9 cellular contexts compared by ENCODE assay signal in the genomic region with DNA sequence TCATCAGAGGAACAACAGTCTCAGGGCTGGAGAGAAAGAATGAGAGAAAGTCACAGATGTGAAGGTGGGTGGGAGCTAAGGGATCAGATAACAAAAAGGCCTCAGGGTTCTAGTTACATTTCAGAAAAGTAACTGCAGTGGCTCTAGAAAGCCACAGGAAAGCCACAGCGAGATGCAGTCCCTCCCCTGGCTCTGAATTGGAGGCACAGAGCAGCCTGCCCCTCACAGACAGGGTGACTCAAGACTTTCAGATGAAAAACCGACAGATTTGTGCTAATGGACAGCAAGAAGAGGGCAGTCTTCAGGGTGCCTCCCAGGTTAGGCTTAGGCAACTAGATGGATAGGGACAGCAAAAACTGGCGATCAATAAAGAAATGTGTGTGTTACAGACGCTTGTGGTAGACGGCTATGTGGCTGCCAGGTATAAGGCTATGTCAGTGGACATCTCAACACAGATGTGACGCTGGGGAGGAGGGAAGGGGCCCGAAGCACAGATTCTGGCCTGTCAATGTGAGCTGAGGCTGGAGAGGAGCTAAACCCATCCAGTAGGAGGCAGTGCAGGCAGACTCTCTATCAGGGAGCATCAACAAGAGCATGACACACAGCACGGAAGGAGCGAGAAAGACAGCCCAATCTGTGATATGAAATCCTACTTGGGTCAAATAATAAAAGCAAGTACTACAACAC. TPM values are rescaled to one million over a fixed set of nuclear protein-coding genes. Genes with fewer than 3 reads are reported as not detected.
DNase-seq lines count a peak whose midpoint lies in the region; FAIRE-seq and TF ChIP-seq lines count a peak whose summit lies in the region.
"Had no signal": no experiment of that assay in that cellular context is flagged by ENCODE, and none has a peak within 500 bp of the region (broad histone marks: within the 10 kb centered on the region; RNA-seq: fewer than 3 reads in every experiment).

No MANE protein-coding gene starts in this region.

- in situ Hi-C loops in mammary epithelial cell (cut with MboI; ENCODE audit: low sequenced_read_pairs in 2 of 2) = no loop called here

- dilution Hi-C loops in mammary epithelial cell (cut with HindIII; ENCODE audit: low sequenced_read_pairs) = no loop called here

- TF ChIP-seq CTCF in SK-N-SH (IDR thresholded peaks at IDR 0.05) (peak; percentile 43; the same call in 1 of the 2 replicates), mammary epithelial cell (conservative IDR thresholded peaks at IDR 0.05 in 1 of 2, IDR thresholded peaks at IDR 0.05 in 1 of 2; ENCODE audit: extremely low read depth in 1 of 2, insufficient read depth in 1 of 2, low read depth in 1 of 2, low read length in 2 of 2) (peak; percentile 37 to 51), spleen (IDR thresholded peaks at IDR 0.05 in 8 of 11, conservative IDR thresholded peaks at IDR 0.05 in 3 of 11) (peak in 2 of 11 experiments; percentile 14 to 16), kidney (IDR thresholded peaks at IDR 0.05; ENCODE audit: borderline replicate concordance, extremely low read depth, insufficient read depth) (no peak)

- H3K9me2 ChIP-seq in SK-N-SH = no peaks in the 10 kb centered on the region

- CTCF ChIA-PET in SK-N-SH (lab: Yijun Ruan, JAX) (interaction anchor here (1.2 kb wide), 1 partner anchor 15 kb away, joined by 3 read pairs; no protein-coding TSS in a partner anchor), mammary epithelial cell (lab: Charles Lee; ENCODE audit: low non-redundant PET) (no interaction called here)

- BruUV-seq in mammary epithelial cell (replicated peaks; lab: Mats Ljungman, UMichigan) = no TSS peak

- H2AFZ ChIP-seq in SK-N-SH (ENCODE audit: low read depth) (no peak overlapping the region), mammary epithelial cell (ENCODE audit: low read depth, low read length) (peak overlapping the region; percentile 9)

- H3K9me3 ChIP-seq in SK-N-SH (no peaks in the 10 kb centered on the region), mammary epithelial cell (replicated peaks; ENCODE audit: insufficient read depth, low read length) (no peaks in the 10 kb centered on the region), spleen (no peaks in the 10 kb centered on the region), kidney (ENCODE audit: control insufficient read depth in 1 of 2, low read length in 2 of 2) (no peaks in the 10 kb centered on the region)

- H3K4me3 ChIP-seq in SK-N-SH (ENCODE audit: low read depth in 2 of 2, low read length in 1 of 2) (no peak overlapping the region; a peak in 1 of 4 replicates), mammary epithelial cell (replicated peaks in 1 of 3; ENCODE audit: insufficient read depth in 1 of 3, low read depth in 2 of 3, low read length in 3 of 3) (no peak overlapping the region), spleen (no peak overlapping the region), kidney (ENCODE audit: low read length in 2 of 2) (no peak overlapping the region)

- H3K36me3 ChIP-seq in SK-N-SH (replicated peaks in 1 of 2; ENCODE audit: control insufficient read depth in 1 of 2, insufficient read depth in 2 of 2, low read length in 1 of 2) (no peaks in the 10 kb centered on the region), mammary epithelial cell (ENCODE audit: insufficient read depth, low read length) (no peaks in the 10 kb centered on the region), spleen (peaks cover 0 to 99% (median 31%) of the 10 kb centered on the region in 6 donors), kidney (ENCODE audit: control insufficient read depth in 1 of 2, insufficient read depth in 2 of 2, low read length in 2 of 2) (peaks cover 6 to 15% of the 10 kb centered on the region in 2 donors)

- H3F3A ChIP-seq in SK-N-SH (replicated peaks; ENCODE audit: insufficient read depth) = no peaks in the 10 kb centered on the region

- H3K9ac ChIP-seq in SK-N-SH (no peak overlapping the region), mammary epithelial cell (ENCODE audit: insufficient read depth, low read length) (no peak overlapping the region), kidney (ENCODE audit: low read length in 2 of 2) (no peak overlapping the region)

- WGBS in SK-N-SH (ENCODE audit: low lambda C conversion rate) = 81% methylated on average over 9 of the region's 9 CpGs
- 78% methylated on average over 9 of the region's 9 CpGs for WGBS in mammary epithelial cell (ENCODE audit: low coverage, missing lambda C conversion rate)
- 72 to 82% (median 78%) methylated on average over 9 of the region's 9 CpGs for WGBS in spleen, 5 donors

- TF ChIP-seq RAD21 in SK-N-SH (IDR thresholded peaks at IDR 0.05; ENCODE audit: low read length) = no peak

- H3K27ac ChIP-seq in SK-N-SH (ENCODE audit: low read depth in 2 of 2, low read length in 1 of 2) (no peak overlapping the region), mammary epithelial cell (ENCODE audit: insufficient read depth, low read depth, low read length) (no peak overlapping the region), spleen (peak overlapping the region in 5 of 8 donors; percentile 10 to 76 (median 62)), kidney (ENCODE audit: low read depth in 2 of 2, low read length in 2 of 2) (no peak overlapping the region)

- H4K20me1 ChIP-seq in SK-N-SH (ENCODE audit: insufficient read depth) (no peaks in the 10 kb centered on the region), mammary epithelial cell (ENCODE audit: insufficient read depth, low read length) (no peaks in the 10 kb centered on the region)

- H3K79me2 ChIP-seq in SK-N-SH (ENCODE audit: insufficient read depth) = no peaks in the 10 kb centered on the region
- H3K79me2 ChIP-seq in mammary epithelial cell (ENCODE audit: insufficient read depth, low read length) = no peaks in the 10 kb centered on the region

- H3K4me2 ChIP-seq in SK-N-SH (no peak overlapping the region), mammary epithelial cell (ENCODE audit: insufficient read depth, low read depth, low read length) (no peak overlapping the region)

- FAIRE-seq in GM12891 (lab: Jason Lieb, UNC) = peak; percentile 33
- no peak for FAIRE-seq in kidney (lab: Jason Lieb, UNC)

- H3K4me1 ChIP-seq in SK-N-SH (ENCODE audit: control insufficient read depth in 1 of 2, insufficient read depth in 2 of 2, low read depth in 1 of 2, low read length in 1 of 2) (no peaks in the 10 kb centered on the region), mammary epithelial cell (ENCODE audit: insufficient read depth, low read length) (no peaks in the 10 kb centered on the region), spleen (peaks cover 0 to 58% (median 6%) of the 10 kb centered on the region in 6 donors), kidney (ENCODE audit: control insufficient read depth in 1 of 2, insufficient read depth in 1 of 2, low read depth in 1 of 2, low read length in 2 of 2) (no peaks in the 10 kb centered on the region)

- POLR2A ChIA-PET in SK-N-SH (lab: Yijun Ruan, JAX) = no interaction called here

- DNase-seq in GM12891 (ENCODE audit: insufficient read length, low spot score) (no peak), SK-N-SH (peak; percentile 38), mammary epithelial cell (peak; percentile 1), spleen (no peak), GM19238 (ENCODE audit: insufficient read length, low spot score) (no peak), kidney (no peak), NCI-H446 (lab: John Stamatoyannopoulos, UW) (no peak), LoVo (ENCODE audit: low spot score) (no peak)
- DNase-seq: NCI-H1417 treated with DMSO at 0.1 percent for 48 hours had no signal

- no peak for TF ChIP-seq POLR2A in GM12891 (IDR thresholded peaks at IDR 0.05; ENCODE audit: low read depth, low read length)
- no peak for TF ChIP-seq POLR2A in spleen (IDR thresholded peaks at IDR 0.05)

- no peak for TF ChIP-seq EP300 in SK-N-SH (IDR thresholded peaks at IDR 0.05; ENCODE audit: borderline replicate concordance in 1 of 2, low read depth in 1 of 2, low read length in 1 of 2)

- intact Hi-C loops in mammary epithelial cell (cut with micrococcal nuclease) = no loop called here
- intact Hi-C loops in spleen (cut with DNase I; ENCODE audit: low total_unique reads) = no loop called here
- intact Hi-C loops in kidney (cut with DNase I) = no loop called here

- H3K27me3 ChIP-seq in SK-N-SH (ENCODE audit: insufficient read depth) (no peaks in the 10 kb centered on the region), mammary epithelial cell (ENCODE audit: insufficient read depth, low read length) (no peaks in the 10 kb centered on the region), spleen (replicated peaks in 1 of 7) (no peaks in the 10 kb centered on the region)

TF ChIP-seq in GM12891, 5 proteins besides CTCF, POLR2A, EP300 and RAD21:
- TF ChIP-seq TAF1 (IDR thresholded peaks at IDR 0.05; ENCODE audit: low read depth, low read length) (no peak), POU2F2 (IDR thresholded peaks at IDR 0.05; ENCODE audit: low read depth, low read length) (no peak), SPI1 (IDR thresholded peaks at IDR 0.05; ENCODE audit: low read depth, low read length) (no peak), POLR2AphosphoS5 (IDR thresholded peaks at IDR 0.05; ENCODE audit: low read depth, low read length) (no peak), PAX5 (IDR thresholded peaks at IDR 0.05; ENCODE audit: insufficient read depth, low read length, severe bottlenecking) (no peak)

TF ChIP-seq in SK-N-SH, 30 proteins besides CTCF, POLR2A, EP300 and RAD21:
- TF ChIP-seq TEAD4 (IDR thresholded peaks at IDR 0.05; ENCODE audit: borderline replicate concordance, insufficient read depth) (no peak), TCF12 (IDR thresholded peaks at IDR 0.05) (no peak)

RNA-seq across cellular contexts. Expression of gene UNC50, which starts 26.2 kb away (rescaled TPM):
- 26.4 TPM for polyA plus RNA-seq in GM12891 (2012; ENCODE audit: low read depth, missing spikeins)
- polyA plus RNA-seq in SK-N-SH (2012; rRNA removed) (46.9 and 62.0 TPM in 2 replicates), mammary epithelial cell (33.3 TPM), spleen (10 to 100 TPM; 36.1 to 52.1 (median 38.9) TPM), kidney (ENCODE audit: insufficient read depth, low read depth, low replicate concordance) (58.0 TPM)
- 67.1 and 86.3 TPM in 2 replicates for polyA plus RNA-seq in SK-N-SH (2012; cell fraction: cytosol; rRNA removed)
- 53.8 and 64.5 TPM in 2 replicates for polyA plus RNA-seq in SK-N-SH (2012; cell fraction: nucleus; rRNA removed)
- total RNA-seq in mammary epithelial cell (10 to 100 TPM; 33.0 to 38.4 TPM), spleen (10 to 100 TPM; 32.1 to 56.5 (median 43.9) TPM), kidney (53.2 TPM)
- polyA minus RNA-seq in mammary epithelial cell = 10.7 TPM

RNA-seq across cellular contexts. Expression of gene COA5, which starts 26.2 kb away (rescaled TPM):
- polyA plus RNA-seq in GM12891 (2012; ENCODE audit: low read depth, missing spikeins) = 36.6 TPM
- polyA plus RNA-seq in SK-N-SH (2012; rRNA removed) = 39.9 and 40.3 TPM in 2 replicates
- polyA plus RNA-seq in SK-N-SH (2012; cell fraction: cytosol; rRNA removed) = 42.1 and 50.6 TPM in 2 replicates
- polyA plus RNA-seq in SK-N-SH (2012; cell fraction: nucleus; rRNA removed) = 25.5 and 57.8 TPM in 2 replicates
- total RNA-seq in mammary epithelial cell = 10 to 100 TPM; 16.5 to 20.5 TPM
- polyA plus RNA-seq in mammary epithelial cell = 17.0 TPM
- polyA minus RNA-seq in mammary epithelial cell = 3.6 TPM
- total RNA-seq in spleen = 10 to 100 TPM; 24.4 to 46.7 (median 33.8) TPM
- polyA plus RNA-seq in spleen = 10 to 100 TPM; 48.9 to 69.7 (median 54.9) TPM
- 38.0 TPM for total RNA-seq in kidney
- polyA plus RNA-seq in kidney (ENCODE audit: insufficient read depth, low read depth, low replicate concordance) = 85.8 TPM

Comparison
In these comparisons a context has a peak if more than half of its experiments do, and no peak if none do; other contexts are left out.
1. DNase-seq: peak in SK-N-SH (single experiment) and mammary epithelial cell (single experiment); none in GM12891 (single experiment), spleen (single experiment), GM19238 (single experiment), kidney (single experiment), NCI-H446 (0 of 2) and LoVo (single experiment).
2. H3K27ac ChIP-seq: peak in spleen (5 of 8); none in SK-N-SH (0 of 2), mammary epithelial cell (single experiment) and kidney (0 of 2).